8 cellular contexts compared by ENCODE assay signal in the genomic region with DNA sequence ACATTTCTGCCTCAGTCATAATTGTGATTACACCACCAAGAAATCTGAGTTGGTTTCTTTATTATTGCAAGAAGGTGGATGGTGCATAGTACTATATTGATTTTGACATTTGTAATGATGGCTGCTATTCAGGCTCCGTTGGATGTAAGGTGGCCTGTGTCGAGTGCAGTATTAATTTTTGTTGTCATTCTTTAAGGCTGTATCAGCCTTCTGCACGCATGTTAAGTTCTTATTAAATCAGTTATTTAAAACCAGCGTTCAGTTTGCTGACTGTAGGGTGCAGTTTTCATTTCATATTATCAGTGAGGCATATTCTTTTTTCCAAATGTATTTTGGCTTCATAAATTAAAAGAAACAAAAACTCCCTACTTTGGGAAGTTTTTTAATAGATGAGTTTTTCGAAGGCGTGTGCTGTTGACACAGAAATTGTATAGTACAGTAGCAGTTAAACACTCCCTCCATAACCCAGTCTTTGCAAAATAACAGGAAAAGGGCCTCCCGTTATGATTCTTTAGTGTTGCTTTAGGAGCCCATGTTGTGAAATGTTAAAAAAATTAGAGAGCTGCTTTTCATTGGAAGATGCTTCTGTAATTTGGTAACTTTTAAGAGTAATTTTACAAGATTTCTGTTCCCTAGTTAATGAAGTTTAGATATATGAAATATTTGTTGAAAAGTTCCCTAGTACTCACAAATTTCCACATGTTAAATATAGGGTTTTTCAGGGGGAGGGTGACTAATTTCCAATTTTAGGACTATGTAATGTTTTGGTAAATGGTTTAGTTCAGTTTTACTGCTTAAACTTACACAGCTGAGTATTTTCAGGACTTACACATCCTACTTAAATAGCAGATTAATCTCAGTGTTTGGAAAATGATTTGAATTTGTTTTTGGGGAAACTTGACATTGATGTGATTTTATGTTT. TPM values are rescaled to one million over a fixed set of nuclear protein-coding genes. Genes with fewer than 3 reads are reported as not detected.
A peak's percentile ranks its signal among the peaks of the same experiment; 100 is the strongest.
DNase-seq lines count a peak whose midpoint lies in the region; ATAC-seq and TF ChIP-seq lines count a peak whose summit lies in the region.

No MANE protein-coding gene starts in this region.

- DNase-seq in RWPE2 (ENCODE audit: low spot score) (no peak), fibroblast of gingiva (ENCODE audit: low read depth) (peak; percentile 59), sigmoid colon (no peak), NCI-H510A treated with DMSO at 0.1 percent for 48 hours (lab: John Stamatoyannopoulos, UW) (no peak), SW 1271 (lab: John Stamatoyannopoulos, UW) (no peak)

- H3K4me1 ChIP-seq in RWPE2 (ENCODE audit: insufficient read depth, poor library complexity, severe bottlenecking) (peaks cover 31% of the 10 kb centered on the region), sigmoid colon (peaks cover 0 to 57% (median 41%) of the 10 kb centered on the region in 4 donors)

- peak overlapping the region; percentile 97 for H3K27ac ChIP-seq in RWPE2 (ENCODE audit: poor library complexity, severe bottlenecking)
- H3K27ac ChIP-seq in sigmoid colon = peak overlapping the region; percentile 97 to 100 (median 100)

- H3K4me3 ChIP-seq in GM08714 (ENCODE audit: low read length) (peak overlapping the region; percentile 76), RWPE2 (ENCODE audit: severe bottlenecking) (peak overlapping the region; percentile 100), sigmoid colon (peak overlapping the region; percentile 73 to 96 (median 88))

- H3K9me3 ChIP-seq in RWPE2 (ENCODE audit: severe bottlenecking) (no peaks in the 10 kb centered on the region), sigmoid colon (no peaks in the 10 kb centered on the region)

- ATAC-seq in RWPE2 (ENCODE audit: low read depth) (no peak), HG03095 (IDR thresholded peaks at IDR 0.05; ENCODE audit: unreplicated experiment) (no peak), GM19324 (IDR thresholded peaks at IDR 0.05; ENCODE audit: low FRiP score, unreplicated experiment) (no peak)

- peaks cover 56% of the 10 kb centered on the region for H3K36me3 ChIP-seq in RWPE2 (ENCODE audit: low read depth)
- no peaks in the 10 kb centered on the region for H3K36me3 ChIP-seq in sigmoid colon

- intact Hi-C loops in sigmoid colon (cut with DNase I) = loop anchor here (5.0 kb wide), 1 partner anchor 37 kb away; no protein-coding TSS in a partner anchor

- TF ChIP-seq EP300 in sigmoid colon (IDR thresholded peaks at IDR 0.05) = no peak

- no peak for TF ChIP-seq POLR2A in sigmoid colon (IDR thresholded peaks at IDR 0.05)

- TF ChIP-seq CTCF in RWPE2 (IDR thresholded peaks at IDR 0.05; ENCODE audit: poor library complexity, severe bottlenecking) (no peak), sigmoid colon (IDR thresholded peaks at IDR 0.05) (no peak)

- 7 to 24% methylated on average over 7 of the region's 7 CpGs for WGBS in sigmoid colon, 2 donors

- no peaks in the 10 kb centered on the region for H3K27me3 ChIP-seq in RWPE2 (ENCODE audit: insufficient read depth, poor library complexity, severe bottlenecking)
- H3K27me3 ChIP-seq in sigmoid colon = no peaks in the 10 kb centered on the region

RNA-seq across cellular contexts. Expression of a gene that starts 1.9 kb away (rescaled TPM):
- 10 to 100 TPM; 31.8 to 40.7 (median 38.6) TPM for total RNA-seq in sigmoid colon
- polyA plus RNA-seq in sigmoid colon = 1 to 10 TPM; 1.2 to 3.9 (median 3.6) TPM
